In the genomic region with DNA sequence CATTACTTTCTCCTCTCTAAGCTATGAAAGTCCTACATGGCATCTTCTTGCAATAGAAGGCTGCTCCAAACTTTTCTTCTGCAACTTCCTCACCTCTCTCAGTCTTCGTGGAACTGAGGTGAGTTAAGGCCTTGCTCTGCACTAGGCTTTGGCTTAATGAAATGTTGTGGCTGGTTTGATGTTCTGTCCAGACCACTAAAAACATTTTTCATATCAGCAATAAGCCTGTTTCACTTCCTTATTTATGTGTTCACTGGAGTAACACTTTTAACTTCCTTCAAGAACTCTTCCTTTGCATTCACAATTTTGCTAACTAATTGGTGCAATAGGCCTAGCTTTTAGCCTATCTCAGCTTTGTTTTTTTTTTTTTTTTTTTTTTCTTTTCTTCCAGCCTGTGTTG, we compare ENCODE assay signal across 12 cellular contexts.
DNase-seq lines count a peak whose midpoint lies in the region; ATAC-seq and TF ChIP-seq lines count a peak whose summit lies in the region.
"Had no signal": no experiment of that assay in that cellular context is flagged by ENCODE, and none has a peak within 500 bp of the region (broad histone marks: within the 10 kb centered on the region; RNA-seq: fewer than 3 reads in every experiment).

No MANE protein-coding gene starts in this region.

- no peak overlapping the region for H3K4me3 Mint-ChIP-seq in memory B cell
- H3K4me3 Mint-ChIP-seq: activated CD8-positive, alpha-beta T cell treated with anti-CD3 and anti-CD28 coated beads, Interleukin-2, amount 10 ng/mL, durations not matched to agents 7 days and 5 days; brain had no signal

- H3K27me3 Mint-ChIP-seq in memory B cell, result no peaks in the 10 kb centered on the region
- H3K27me3 Mint-ChIP-seq: brain had no signal

- no peaks in the 10 kb centered on the region for H3K9me3 ChIP-seq in upper lobe of left lung
- H3K9me3 ChIP-seq: esophagus squamous epithelium had no signal

- peak; percentile 88 for ATAC-seq in GM19324 (IDR thresholded peaks at IDR 0.05; ENCODE audit: low FRiP score, unreplicated experiment)
- ATAC-seq in HG02852 (IDR thresholded peaks at IDR 0.05; ENCODE audit: unreplicated experiment), result peak; percentile 93
- peak; percentile 95 for ATAC-seq in HG03571 (IDR thresholded peaks at IDR 0.05; ENCODE audit: unreplicated experiment)
- ATAC-seq in memory B cell (ENCODE audit: low read depth), result peak; percentile 80
- ATAC-seq in activated CD4-positive, CD25-positive, alpha-beta regulatory T cell treated with anti-CD3 and anti-CD28 coated beads, Interleukin-2, amount 50 U/mL, for 24 hours, result no peak
- no peak for ATAC-seq in upper lobe of left lung (ENCODE audit: low FRiP score in 2 of 2)
- ATAC-seq: activated CD8-positive, alpha-beta T cell treated with anti-CD3 and anti-CD28 coated beads, Interleukin-2, amount 10 ng/mL, durations not matched to agents 7 days and 5 days had no signal

- H3K36me3 Mint-ChIP-seq in memory B cell, result no peaks in the 10 kb centered on the region
- H3K36me3 Mint-ChIP-seq: brain had no signal

- WGBS in upper lobe of left lung, 2 donors, result 32 to 41% methylated on average over 1 of the region's 1 CpG

- TF ChIP-seq POLR2A in upper lobe of left lung (IDR thresholded peaks at IDR 0.05), result no peak

- TF ChIP-seq CTCF in upper lobe of left lung (IDR thresholded peaks at IDR 0.05), result no peak

- H3K4me1 ChIP-seq in upper lobe of left lung, result no peaks in the 10 kb centered on the region
- H3K4me1 ChIP-seq: esophagus squamous epithelium had no signal

- H3K4me3 ChIP-seq in upper lobe of left lung, result no peak overlapping the region
- H3K4me3 ChIP-seq: esophagus squamous epithelium had no signal

- no peaks in the 10 kb centered on the region for H3K9me3 Mint-ChIP-seq in memory B cell
- H3K9me3 Mint-ChIP-seq: brain had no signal

- H3K27me3 ChIP-seq in upper lobe of left lung, result no peaks in the 10 kb centered on the region

- TF ChIP-seq EP300 in upper lobe of left lung (IDR thresholded peaks at IDR 0.05), result no peak

- H3K4me1 Mint-ChIP-seq in memory B cell, result peaks cover 8% of the 10 kb centered on the region
- H3K4me1 Mint-ChIP-seq: brain had no signal

- H3K27ac Mint-ChIP-seq in memory B cell, result no peak overlapping the region
- H3K27ac Mint-ChIP-seq: activated CD8-positive, alpha-beta T cell treated with anti-CD3 and anti-CD28 coated beads, Interleukin-2, amount 10 ng/mL, durations not matched to agents 7 days and 5 days; brain had no signal

- no peaks in the 10 kb centered on the region for H3K36me3 ChIP-seq in upper lobe of left lung
- H3K36me3 ChIP-seq: esophagus squamous epithelium had no signal

- no peak overlapping the region for H3K27ac ChIP-seq in upper lobe of left lung
- H3K27ac ChIP-seq: esophagus squamous epithelium had no signal

- DNase-seq in memory B cell (ENCODE audit: low spot score in 2 of 2) (no peak), upper lobe of left lung (no peak)
- DNase-seq in stimulated activated CD4-positive, alpha-beta T cell treated with anti-CD3 and anti-CD28 coated beads, Interleukin-2, amount 100 ng/mL, for 48 hours, result no peak
- DNase-seq in activated CD8-positive, alpha-beta memory T cell treated with anti-CD3 and anti-CD28 coated beads, Interleukin-2, amount 50 U/mL, for 48 hours, result no peak
- DNase-seq: activated CD8-positive, alpha-beta T cell treated with anti-CD3 and anti-CD28 coated beads, Interleukin-2, amount 10 ng/mL, durations not matched to agents 7 days and 5 days; esophagus squamous epithelium; stimulated activated CD4-positive, alpha-beta T cell treated with anti-CD3 and anti-CD28 coated beads, Interleukin-1b, Interleukin-23, amount 100 ng/mL, for 48 hours had no signal

Comparison
In these comparisons a context has a peak if more than half of its experiments do, and no peak if none do; other contexts are left out.
1. ATAC-seq: peak in GM19324 (single experiment), HG02852 (single experiment), HG03571 (single experiment) and memory B cell (single experiment); none in activated CD4-positive, CD25-positive, alpha-beta regulatory T cell treated with anti-CD3 and anti-CD28 coated beads, Interleukin-2, amount 50 U/mL, for 24 hours (0 of 2) and upper lobe of left lung (0 of 2).